In genomic region chr9:81620009-81620405, GRCh38 we compare ENCODE assay signal across 11 cellular contexts.
DNase-seq lines count a peak whose midpoint lies in the region; ATAC-seq lines count a peak whose summit lies in the region.
"Had no signal": no experiment of that assay in that cellular context is flagged by ENCODE, and none has a peak within 500 bp of the region (broad histone marks: within the 10 kb centered on the region; RNA-seq: fewer than 3 reads in every experiment).

No MANE protein-coding gene starts in this region.

- POLR2A ChIA-PET in activated naive CD8-positive, alpha-beta T cell treated with anti-CD3 and anti-CD28 coated beads, Interleukin-2, amount 10 ng/mL, durations not matched to agents 7 days and 5 days (lab: Charles Lee), result no interaction called here

- peak; percentile 51 to 59 for ATAC-seq in activated T-cell treated with anti-CD3 and anti-CD28 coated beads, Interleukin-2, amount 50 U/mL, for 4 hours
- ATAC-seq in HG03103 (IDR thresholded peaks at IDR 0.05; ENCODE audit: low read depth, unreplicated experiment), result peak; percentile 82
- peak; percentile 71 for ATAC-seq in activated naive CD8-positive, alpha-beta T cell treated with anti-CD3 and anti-CD28 coated beads, Interleukin-2, amount 10 ng/mL, durations not matched to agents 7 days and 5 days (ENCODE audit: low read depth)

- H3K4me3 Mint-ChIP-seq in activated T-cell treated with anti-CD3 and anti-CD28 coated beads, Interleukin-2, amount 50 U/mL, for 4 hours, result no peak overlapping the region
- H3K4me3 Mint-ChIP-seq in activated naive CD8-positive, alpha-beta T cell treated with anti-CD3 and anti-CD28 coated beads, Interleukin-2, amount 10 ng/mL, durations not matched to agents 7 days and 5 days, result peak overlapping the region; percentile 1
- H3K4me3 Mint-ChIP-seq in T-helper 2 cell treated with Interferon-gamma antibody and Interleukin-4, amounts not matched to agents 5 μg/mL and 100 μg/mL, for 36 hours, result no peak overlapping the region
- H3K4me3 Mint-ChIP-seq: stimulated activated naive CD8-positive, alpha-beta T cell treated with anti-CD3 and anti-CD28 coated beads, Interleukin-15, Interleukin-2, amounts not matched to agents 100 ng/mL and 50 ng/mL, for 24 hours had no signal

- H3K4me1 Mint-ChIP-seq in activated T-cell treated with anti-CD3 and anti-CD28 coated beads, Interleukin-2, amount 50 U/mL, for 4 hours (ENCODE audit: low read depth), result peaks cover 9% of the 10 kb centered on the region
- peaks cover 15% of the 10 kb centered on the region for H3K4me1 Mint-ChIP-seq in activated naive CD8-positive, alpha-beta T cell treated with anti-CD3 and anti-CD28 coated beads, Interleukin-2, amount 10 ng/mL, durations not matched to agents 7 days and 5 days
- H3K4me1 Mint-ChIP-seq in T-helper 2 cell treated with Interferon-gamma antibody and Interleukin-4, amounts not matched to agents 5 μg/mL and 100 μg/mL, for 36 hours (ENCODE audit: low read depth), result peaks cover 9% of the 10 kb centered on the region

- H3K27me3 Mint-ChIP-seq in activated T-cell treated with anti-CD3 and anti-CD28 coated beads, Interleukin-2, amount 50 U/mL, for 4 hours (ENCODE audit: low read depth), result no peaks in the 10 kb centered on the region
- H3K27me3 Mint-ChIP-seq in activated naive CD8-positive, alpha-beta T cell treated with anti-CD3 and anti-CD28 coated beads, Interleukin-2, amount 10 ng/mL, durations not matched to agents 7 days and 5 days, result peaks cover 8% of the 10 kb centered on the region
- H3K27me3 Mint-ChIP-seq in T-helper 2 cell treated with Interferon-gamma antibody and Interleukin-4, amounts not matched to agents 5 μg/mL and 100 μg/mL, for 36 hours (ENCODE audit: low read depth), result no peaks in the 10 kb centered on the region
- H3K27me3 Mint-ChIP-seq: stimulated activated naive CD8-positive, alpha-beta T cell treated with anti-CD3 and anti-CD28 coated beads, Interleukin-15, Interleukin-2, amounts not matched to agents 100 ng/mL and 50 ng/mL, for 24 hours had no signal

- H3K36me3 Mint-ChIP-seq in activated T-cell treated with anti-CD3 and anti-CD28 coated beads, Interleukin-2, amount 50 U/mL, for 4 hours (ENCODE audit: insufficient read depth), result no peaks in the 10 kb centered on the region
- H3K36me3 Mint-ChIP-seq in activated naive CD8-positive, alpha-beta T cell treated with anti-CD3 and anti-CD28 coated beads, Interleukin-2, amount 10 ng/mL, durations not matched to agents 7 days and 5 days, result no peaks in the 10 kb centered on the region
- H3K36me3 Mint-ChIP-seq in T-helper 2 cell treated with Interferon-gamma antibody and Interleukin-4, amounts not matched to agents 5 μg/mL and 100 μg/mL, for 36 hours (ENCODE audit: low read depth), result no peaks in the 10 kb centered on the region

- H3K27ac Mint-ChIP-seq in activated naive CD8-positive, alpha-beta T cell treated with anti-CD3 and anti-CD28 coated beads, Interleukin-2, amount 10 ng/mL, durations not matched to agents 7 days and 5 days, result no peak overlapping the region
- no peak overlapping the region for H3K27ac Mint-ChIP-seq in T-helper 2 cell treated with Interferon-gamma antibody and Interleukin-4, amounts not matched to agents 5 μg/mL and 100 μg/mL, for 36 hours
- H3K27ac Mint-ChIP-seq: stimulated activated naive CD8-positive, alpha-beta T cell treated with anti-CD3 and anti-CD28 coated beads, Interleukin-15, Interleukin-2, amounts not matched to agents 100 ng/mL and 50 ng/mL, for 24 hours had no signal

- H3K9me3 Mint-ChIP-seq in activated T-cell treated with anti-CD3 and anti-CD28 coated beads, Interleukin-2, amount 50 U/mL, for 4 hours, result no peaks in the 10 kb centered on the region
- no peaks in the 10 kb centered on the region for H3K9me3 Mint-ChIP-seq in activated naive CD8-positive, alpha-beta T cell treated with anti-CD3 and anti-CD28 coated beads, Interleukin-2, amount 10 ng/mL, durations not matched to agents 7 days and 5 days
- no peaks in the 10 kb centered on the region for H3K9me3 Mint-ChIP-seq in T-helper 2 cell treated with Interferon-gamma antibody and Interleukin-4, amounts not matched to agents 5 μg/mL and 100 μg/mL, for 36 hours
- H3K9me3 Mint-ChIP-seq: stimulated activated naive CD8-positive, alpha-beta T cell treated with anti-CD3 and anti-CD28 coated beads, Interleukin-15, Interleukin-2, amounts not matched to agents 100 ng/mL and 50 ng/mL, for 24 hours had no signal

- no peak for DNase-seq in activated T-cell treated with anti-CD3 and anti-CD28 coated beads, Interleukin-2, amount 50 U/mL, for 4 hours
- DNase-seq in activated T-cell treated with anti-CD3 and anti-CD28 coated beads, Interleukin-2, amount 50 U/mL, for 1 hour, result no peak
- peak; percentile 34 for DNase-seq in activated naive CD8-positive, alpha-beta T cell treated with anti-CD3 and anti-CD28 coated beads, Interleukin-2, amount 10 ng/mL, durations not matched to agents 7 days and 5 days
- peak; percentile 6 to 15 for DNase-seq in stimulated activated CD8-positive, alpha-beta memory T cell treated with anti-CD3 and anti-CD28 coated beads, Interleukin-7, amount 100 ng/mL, for 48 hours (ENCODE audit: extremely low read depth in 1 of 2, low read depth in 1 of 2)
- DNase-seq in foreskin melanocyte (no peak), C1 segment of cervical spinal cord (lab: John Stamatoyannopoulos, UW) (no peak)
- no peak for DNase-seq in T-helper 2 cell treated with Interferon-gamma antibody and Interleukin-4, amounts not matched to agents 5 μg/mL and 100 μg/mL, for 36 hours (ENCODE audit: low spot score)
- DNase-seq: effector CD4-positive, alpha-beta T cell; hypothalamus had no signal

Comparison
In these comparisons a context has a peak if more than half of its experiments do, and no peak if none do; other contexts are left out.
1. DNase-seq: peak in activated naive CD8-positive, alpha-beta T cell treated with anti-CD3 and anti-CD28 coated beads, Interleukin-2, amount 10 ng/mL, durations not matched to agents 7 days and 5 days (single experiment) and stimulated activated CD8-positive, alpha-beta memory T cell treated with anti-CD3 and anti-CD28 coated beads, Interleukin-7, amount 100 ng/mL, for 48 hours (2 of 2); none in activated T-cell treated with anti-CD3 and anti-CD28 coated beads, Interleukin-2, amount 50 U/mL, for 4 hours (single experiment), activated T-cell treated with anti-CD3 and anti-CD28 coated beads, Interleukin-2, amount 50 U/mL, for 1 hour (single experiment), foreskin melanocyte (single experiment), C1 segment of cervical spinal cord (0 of 14) and T-helper 2 cell treated with Interferon-gamma antibody and Interleukin-4, amounts not matched to agents 5 μg/mL and 100 μg/mL, for 36 hours (single experiment).
2. Peak in every context shown above with its lines, with median percentiles within 50 percentile points of each other: ATAC-seq.